Comparison of ENCODE assay signal across 1 cellular context in the genomic region with DNA sequence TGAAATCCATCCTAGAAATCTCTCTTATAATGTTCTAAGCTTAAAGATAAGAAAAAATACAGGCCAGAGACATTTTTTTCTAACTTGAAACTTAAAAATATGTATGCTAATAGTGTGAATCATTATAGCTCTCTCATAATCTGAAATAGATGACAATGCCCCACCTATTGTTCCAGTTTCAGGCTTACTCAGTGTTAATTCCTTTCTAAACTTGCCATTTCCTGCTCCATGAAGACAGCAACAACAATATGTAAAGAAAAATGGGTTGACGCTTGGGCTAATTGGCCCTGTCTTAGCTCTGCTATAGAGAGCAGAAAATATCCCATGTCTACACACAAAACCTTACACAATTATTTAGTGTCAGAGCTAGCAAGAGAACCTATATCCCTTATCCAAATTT.
TF ChIP-seq lines count a peak whose summit lies in the region.

No MANE protein-coding gene starts in this region.

TF ChIP-seq in WTC11, 78 proteins besides CTCF, POLR2A, EP300 and RAD21 (continued from another document):
- TF ChIP-seq, protein P1, sequence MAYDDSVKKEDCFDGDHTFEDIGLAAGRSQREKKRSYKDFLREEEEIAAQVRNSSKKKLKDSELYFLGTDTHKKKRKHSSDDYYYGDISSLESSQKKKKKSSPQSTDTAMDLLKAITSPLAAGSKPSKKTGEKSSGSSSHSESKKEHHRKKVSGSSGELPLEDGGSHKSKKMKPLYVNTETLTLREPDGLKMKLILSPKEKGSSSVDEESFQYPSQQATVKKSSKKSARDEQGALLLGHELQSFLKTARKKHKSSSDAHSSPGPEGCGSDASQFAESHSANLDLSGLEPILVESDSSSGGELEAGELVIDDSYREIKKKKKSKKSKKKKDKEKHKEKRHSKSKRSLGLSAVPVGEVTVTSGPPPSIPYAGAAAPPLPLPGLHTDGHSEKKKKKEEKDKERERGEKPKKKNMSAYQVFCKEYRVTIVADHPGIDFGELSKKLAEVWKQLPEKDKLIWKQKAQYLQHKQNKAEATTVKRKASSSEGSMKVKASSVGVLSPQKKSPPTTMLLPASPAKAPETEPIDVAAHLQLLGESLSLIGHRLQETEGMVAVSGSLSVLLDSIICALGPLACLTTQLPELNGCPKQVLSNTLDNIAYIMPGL (CRISPR knock-in tag; IDR thresholded peaks at IDR 0.05), result no peak
- TF ChIP-seq SMAD3 (CRISPR knock-in tag; IDR thresholded peaks at IDR 0.05; ENCODE audit: borderline replicate concordance), result no peak
